In genomic region chr3:41653575-41654239, GRCh38 we compare ENCODE assay signal across 28 cellular contexts.
DNase-seq lines count a peak whose midpoint lies in the region; ATAC-seq and TF ChIP-seq lines count a peak whose summit lies in the region.
"Had no signal": no experiment of that assay in that cellular context is flagged by ENCODE, and none has a peak within 500 bp of the region (broad histone marks: within the 10 kb centered on the region; RNA-seq: fewer than 3 reads in every experiment).

No MANE protein-coding gene starts in this region.

- no peak overlapping the region for H2AK5ac ChIP-seq in mesendoderm (ENCODE audit: low read length)

- H3K4me3 ChIP-seq in endodermal cell (ENCODE audit: low read length) (no peak overlapping the region), mucosa of descending colon (no peak overlapping the region), mesendoderm (ENCODE audit: low read length) (no peak overlapping the region)
- H3K4me3 ChIP-seq: BLaER1, cardiac muscle cell, MG63, ovary, vagina had no signal

- H3K27me3 Mint-ChIP-seq in endodermal cell (ENCODE audit: insufficient read depth), result no peaks in the 10 kb centered on the region
- H3K27me3 Mint-ChIP-seq: activated B cell treated with CpG ODN at 0.5 μM for 24 hours; activated CD4-positive, alpha-beta memory T cell treated with anti-CD3 and anti-CD28 coated beads, Interleukin-2, amount 10 ng/mL, durations not matched to agents 7 days and 5 days; activated naive CD8-positive, alpha-beta T cell treated with anti-CD3 and anti-CD28 coated beads, Interleukin-2, amount 50 U/mL, for 24 hours; dendritic cell treated with granulocyte-macrophage colony-stimulating factor and Interleukin-4, amounts not matched to agents 40 ng/mL and 50 ng/mL, for 4 days had no signal

- H2BK5ac ChIP-seq in mesendoderm (ENCODE audit: low read length), result no peak overlapping the region

- TF ChIP-seq CTCF in endodermal cell (conservative IDR thresholded peaks at IDR 0.05) (no peak), mucosa of descending colon (IDR thresholded peaks at IDR 0.05) (no peak)

- H3K27me3 ChIP-seq in endodermal cell (ENCODE audit: control insufficient read depth, insufficient read depth, low read length, poor library complexity, severe bottlenecking), result no peaks in the 10 kb centered on the region
- H3K27me3 ChIP-seq in mesendoderm (ENCODE audit: insufficient read depth, low read length, poor library complexity), result no peaks in the 10 kb centered on the region
- H3K27me3 ChIP-seq: BLaER1, cardiac muscle cell, foreskin keratinocyte, MG63, ovary, vagina had no signal

- no peak overlapping the region for H3K27ac ChIP-seq in endodermal cell (ENCODE audit: low read depth, low read length)
- no peak overlapping the region for H3K27ac ChIP-seq in mesendoderm (ENCODE audit: low read depth, low read length)
- H3K27ac ChIP-seq: BLaER1, cardiac muscle cell, foreskin keratinocyte, vagina had no signal

- H3K4me2 ChIP-seq in mesendoderm (ENCODE audit: low read length), result no peak overlapping the region
- H3K4me2 ChIP-seq: BLaER1, SK-N-SH had no signal

- no peak overlapping the region for H3K23ac ChIP-seq in mesendoderm (ENCODE audit: low read length)

- no peaks in the 10 kb centered on the region for H3K36me3 ChIP-seq in endodermal cell (ENCODE audit: control insufficient read depth, insufficient read depth, low read length)
- no peaks in the 10 kb centered on the region for H3K36me3 ChIP-seq in mucosa of descending colon (ENCODE audit: low read depth)
- no peaks in the 10 kb centered on the region for H3K36me3 ChIP-seq in mesendoderm (ENCODE audit: control insufficient read depth, insufficient read depth, low read length)
- H3K36me3 ChIP-seq: cardiac muscle cell, MG63, ovary, vagina had no signal

- H3K4me1 ChIP-seq in endodermal cell (ENCODE audit: control insufficient read depth, insufficient read depth, low read length) (peaks cover 17% of the 10 kb centered on the region), mucosa of descending colon (ENCODE audit: low read depth) (peaks cover 7% of the 10 kb centered on the region), mesendoderm (ENCODE audit: control insufficient read depth, low read depth, low read length) (no peaks in the 10 kb centered on the region)
- H3K4me1 ChIP-seq: BLaER1, Caco-2, foreskin keratinocyte had no signal

- no peak overlapping the region for H2BK15ac ChIP-seq in mesendoderm (replicated peaks; ENCODE audit: low read depth)

- H3K79me2 ChIP-seq in mesendoderm (ENCODE audit: control insufficient read depth, insufficient read depth, low read length), result no peaks in the 10 kb centered on the region

- no peak overlapping the region for H4K8ac ChIP-seq in mesendoderm (ENCODE audit: low read depth, low read length)

- no peak overlapping the region for H2BK120ac ChIP-seq in mesendoderm (ENCODE audit: low read depth, low read length)

- intact Hi-C loops in mucosa of descending colon (cut with DNase I, micrococcal nuclease), result no loop called here

- H3K9ac ChIP-seq in endodermal cell (ENCODE audit: extremely low read depth, low read length, poor library complexity, severe bottlenecking) (no peak overlapping the region), mesendoderm (ENCODE audit: low read length) (no peak overlapping the region)
- H3K9ac ChIP-seq: BLaER1, SK-N-SH had no signal

- peaks cover 38% of the 10 kb centered on the region for H3K4me1 Mint-ChIP-seq in endodermal cell
- H3K4me1 Mint-ChIP-seq: activated B cell treated with CpG ODN at 0.5 μM for 24 hours; activated CD4-positive, alpha-beta memory T cell treated with anti-CD3 and anti-CD28 coated beads, Interleukin-2, amount 10 ng/mL, durations not matched to agents 7 days and 5 days; activated naive CD8-positive, alpha-beta T cell treated with anti-CD3 and anti-CD28 coated beads, Interleukin-2, amount 50 U/mL, for 24 hours had no signal

- H3K18ac ChIP-seq in mesendoderm (ENCODE audit: low read length), result no peak overlapping the region

- WGBS in endodermal cell (ENCODE audit: insufficient coverage in 1 of 2, insufficient read length in 1 of 2), 2 experiments, result 88% methylated on average over 2 of the region's 2 CpGs; no CpG with 5 or more reads in 1 of the 2 experiments
- no CpG with 5 or more reads among the region's 2 CpGs for WGBS in mesendoderm (ENCODE audit: extremely low coverage, insufficient coverage, low lambda C conversion rate)

- peaks cover 13% of the 10 kb centered on the region for H3K9me3 ChIP-seq in endodermal cell (ENCODE audit: control insufficient read depth, low read length)
- H3K9me3 ChIP-seq in mucosa of descending colon, result no peaks in the 10 kb centered on the region
- H3K9me3 ChIP-seq: Caco-2, MG63, ovary, SK-N-SH, vagina had no signal

- H3K9me3 Mint-ChIP-seq in endodermal cell, result peaks cover 16% of the 10 kb centered on the region
- H3K9me3 Mint-ChIP-seq: activated B cell treated with CpG ODN at 0.5 μM for 24 hours; activated naive CD8-positive, alpha-beta T cell treated with anti-CD3 and anti-CD28 coated beads, Interleukin-2, amount 50 U/mL, for 24 hours had no signal

- no peak overlapping the region for H3K4me3 Mint-ChIP-seq in endodermal cell
- H3K4me3 Mint-ChIP-seq: activated B cell treated with CpG ODN at 0.5 μM for 24 hours; activated CD4-positive, alpha-beta memory T cell treated with anti-CD3 and anti-CD28 coated beads, Interleukin-2, amount 10 ng/mL, durations not matched to agents 7 days and 5 days; activated naive CD8-positive, alpha-beta T cell treated with anti-CD3 and anti-CD28 coated beads, Interleukin-2, amount 50 U/mL, for 24 hours; dendritic cell treated with granulocyte-macrophage colony-stimulating factor and Interleukin-4, amounts not matched to agents 40 ng/mL and 50 ng/mL, for 4 days had no signal

- peaks cover 6% of the 10 kb centered on the region for H3K36me3 Mint-ChIP-seq in endodermal cell (ENCODE audit: low read depth)

- ATAC-seq in mucosa of descending colon, result peak; percentile 65
- ATAC-seq in HG03460 (IDR thresholded peaks at IDR 0.05; ENCODE audit: unreplicated experiment), result no peak
- ATAC-seq in GM19023 (IDR thresholded peaks at IDR 0.05; ENCODE audit: unreplicated experiment), result no peak
- ATAC-seq: activated naive CD8-positive, alpha-beta T cell treated with anti-CD3 and anti-CD28 coated beads, Interleukin-2, amount 50 U/mL, for 24 hours; foreskin keratinocyte; sciatic nerve had no signal

- H3K79me1 ChIP-seq in mesendoderm (ENCODE audit: low read length), result no peaks in the 10 kb centered on the region

- H3K56ac ChIP-seq in mesendoderm (ENCODE audit: low read length), result no peak overlapping the region

- peak; percentile 11 for DNase-seq in DMS 273 treated with DMSO at 0.1 percent for 48 hours (lab: John Stamatoyannopoulos, UW)
- DNase-seq in NCI-H460 (ENCODE audit: extremely low read depth, low read depth), result peak; percentile 6
- DNase-seq in endodermal cell, result no peak
- peak in 1 of 3 donors; percentile 33 for DNase-seq in mucosa of descending colon
- DNase-seq in DMS153 (lab: John Stamatoyannopoulos, UW), result no peak
- no peak for DNase-seq in mesendoderm
- DNase-seq: activated B cell treated with CpG ODN at 0.5 μM for 24 hours; activated CD4-positive, alpha-beta memory T cell treated with anti-CD3 and anti-CD28 coated beads, Interleukin-2, amount 10 ng/mL, durations not matched to agents 7 days and 5 days; activated gamma-delta T cell; activated naive CD8-positive, alpha-beta T cell treated with anti-CD3 and anti-CD28 coated beads, Interleukin-2, amount 50 U/mL, for 24 hours; Caco-2; hippocampal formation; MG63; NCI-H1417; NCI-H2081 treated with DMSO at 0.1 percent for 48 hours; NCI-H510A treated with DMSO at 0.1 percent for 48 hours; ovary; RPMI8226; SK-N-SH; substantia nigra had no signal

- no peak overlapping the region for H4K5ac ChIP-seq in mesendoderm (ENCODE audit: low read length)

- peak overlapping the region; percentile 83 for H3K27ac Mint-ChIP-seq in endodermal cell
- H3K27ac Mint-ChIP-seq: activated B cell treated with CpG ODN at 0.5 μM for 24 hours; activated CD4-positive, alpha-beta memory T cell treated with anti-CD3 and anti-CD28 coated beads, Interleukin-2, amount 10 ng/mL, durations not matched to agents 7 days and 5 days; activated naive CD8-positive, alpha-beta T cell treated with anti-CD3 and anti-CD28 coated beads, Interleukin-2, amount 50 U/mL, for 24 hours; dendritic cell treated with granulocyte-macrophage colony-stimulating factor and Interleukin-4, amounts not matched to agents 40 ng/mL and 50 ng/mL, for 4 days had no signal

- H3K4ac ChIP-seq in mesendoderm (ENCODE audit: low read depth, low read length), result no peak overlapping the region

Comparison
In these comparisons a context has a peak if more than half of its experiments do, and no peak if none do; other contexts are left out.
1. DNase-seq: peak in DMS 273 treated with DMSO at 0.1 percent for 48 hours (single experiment) and NCI-H460 (single experiment); none in endodermal cell (single experiment), DMS153 (single experiment) and mesendoderm (single experiment).